1 cellular context compared by ENCODE assay signal in genomic region chr15:90598053-90598577, GRCh38.
A peak's percentile ranks its signal among the peaks of the same experiment; 100 is the strongest.
TF ChIP-seq lines count a peak whose summit lies in the region.

No MANE protein-coding gene starts in this region.

TF ChIP-seq in GM12878, 131 proteins besides CTCF, POLR2A, EP300 and RAD21 (continued from another document):
- TF ChIP-seq MLLT1 (IDR thresholded peaks at IDR 0.05) (no peak), SMC3 (IDR thresholded peaks at IDR 0.05; ENCODE audit: borderline replicate concordance, low read length) (peak; percentile 38; the same call in 1 of the 2 replicates)
